Comparison of ENCODE assay signal across 21 cellular contexts in genomic region chr12:45598761-45599160, GRCh38.
DNase-seq lines count a peak whose midpoint lies in the region; TF ChIP-seq lines count a peak whose summit lies in the region.
"Had no signal": no experiment of that assay in that cellular context is flagged by ENCODE, and none has a peak within 500 bp of the region (broad histone marks: within the 10 kb centered on the region; RNA-seq: fewer than 3 reads in every experiment).

No MANE protein-coding gene starts in this region.

- H3K4me3 ChIP-seq in brain microvascular endothelial cell (ENCODE audit: low read depth, low read length): no peak overlapping the region
- H3K4me3 ChIP-seq in foreskin fibroblast (ENCODE audit: low read depth in 1 of 2, low read length in 2 of 2): no peak overlapping the region
- H3K4me3 ChIP-seq: K562, MG63, SJSA1 had no signal

- no peak overlapping the region for H3K27ac ChIP-seq in brain microvascular endothelial cell
- H3K27ac ChIP-seq: SJSA1 had no signal

- TF ChIP-seq CTCF in brain microvascular endothelial cell (IDR thresholded peaks at IDR 0.05; ENCODE audit: low read depth, low read length, missing control alignments): no peak
- TF ChIP-seq CTCF in foreskin fibroblast (IDR thresholded peaks at IDR 0.05; ENCODE audit: low read depth, low read length): no peak

- H3K36me3 ChIP-seq in brain microvascular endothelial cell (replicated peaks): no peaks in the 10 kb centered on the region
- H3K36me3 ChIP-seq: MG63, SJSA1 had no signal

- in situ Hi-C loops in brain microvascular endothelial cell (cut with HindIII; ENCODE audit: low pct_ligation_motif_present, low sequenced_read_pairs): no loop called here

- DNase-seq in HCEC 1CT (peak; percentile 27), brain microvascular endothelial cell (peak; percentile 11), foreskin fibroblast (peak; percentile 15 to 34), myocyte (ENCODE audit: low read depth) (peak; percentile 32), putamen (ENCODE audit: low spot score) (no peak), germinal center (ENCODE audit: low spot score) (no peak), globus pallidus (ENCODE audit: low spot score) (no peak)
- DNase-seq in stimulated activated CD4-positive, alpha-beta T cell treated with anti-CD3 and anti-CD28 coated beads, Interleukin-4, amount 100 ng/mL, for 24 hours: no peak
- DNase-seq: C1 segment of cervical spinal cord; CD4-positive, alpha-beta memory T cell; DMS 273 treated with DMSO at 0.1 percent for 48 hours; DMS79; Kasumi-1; MG63; NCI-H1105 treated with DMSO at 0.1 percent for 48 hours; NCI-H2029 treated with DMSO at 0.1 percent for 48 hours; NCI-H69; Right ventricle myocardium superior; RPMI8226 had no signal

- no peaks in the 10 kb centered on the region for H3K27me3 ChIP-seq in brain microvascular endothelial cell (replicated peaks)
- H3K27me3 ChIP-seq: MG63, SJSA1 had no signal

Comparison
In these comparisons a context has a peak if more than half of its experiments do, and no peak if none do; other contexts are left out.
1. DNase-seq: peak in HCEC 1CT (single experiment), brain microvascular endothelial cell (single experiment), foreskin fibroblast (2 of 2) and myocyte (single experiment); none in stimulated activated CD4-positive, alpha-beta T cell treated with anti-CD3 and anti-CD28 coated beads, Interleukin-4, amount 100 ng/mL, for 24 hours (single experiment), putamen (single experiment), germinal center (single experiment) and globus pallidus (single experiment).